Comparison of ENCODE assay signal across 25 cellular contexts in genomic region chr14:72906316-72906715, GRCh38. TPM values are rescaled to one million over a fixed set of nuclear protein-coding genes. Genes with fewer than 3 reads are reported as not detected.
DNase-seq lines count a peak whose midpoint lies in the region; ATAC-seq, FAIRE-seq and TF ChIP-seq lines count a peak whose summit lies in the region.
"Had no signal": no experiment of that assay in that cellular context is flagged by ENCODE, and none has a peak within 500 bp of the region (broad histone marks: within the 10 kb centered on the region; RNA-seq: fewer than 3 reads in every experiment).

No MANE protein-coding gene starts in this region.

- no peak overlapping the region for H3K4me3 ChIP-seq in astrocyte (ENCODE audit: insufficient read depth, low read depth, low read length)
- H3K4me3 ChIP-seq: hepatocyte, K562, left ventricle myocardium inferior, thoracic aorta had no signal

- no peaks in the 10 kb centered on the region for H3K27me3 ChIP-seq in astrocyte (ENCODE audit: insufficient read depth, low read length)
- H3K27me3 ChIP-seq: hepatocyte had no signal

- peaks cover 36% of the 10 kb centered on the region for H3K4me1 Mint-ChIP-seq in astrocyte (ENCODE audit: low read depth, unreplicated experiment)
- H3K4me1 Mint-ChIP-seq: activated naive CD8-positive, alpha-beta T cell treated with anti-CD3 and anti-CD28 coated beads for 36 hours had no signal

- peak overlapping the region; percentile 3 for H3K27ac Mint-ChIP-seq in astrocyte (ENCODE audit: unreplicated experiment)
- H3K27ac Mint-ChIP-seq: activated CD4-positive, alpha-beta T cell treated with anti-CD3 and anti-CD28 coated beads, Interleukin-2, amount 10 ng/mL, durations not matched to agents 24 days and 14 days; activated naive CD8-positive, alpha-beta T cell treated with anti-CD3 and anti-CD28 coated beads for 36 hours; B cell; naive thymus-derived CD8-positive, alpha-beta T cell had no signal

- FAIRE-seq in astrocyte (lab: Jason Lieb, UNC): no peak
- FAIRE-seq: K562 had no signal

- TF ChIP-seq CTCF in astrocyte (IDR thresholded peaks at IDR 0.05; ENCODE audit: insufficient read depth, low read depth, low read length): no peak

- H3K4me3 Mint-ChIP-seq in astrocyte (ENCODE audit: unreplicated experiment): no peak overlapping the region
- H3K4me3 Mint-ChIP-seq: activated CD4-positive, alpha-beta T cell treated with anti-CD3 and anti-CD28 coated beads, Interleukin-2, amount 10 ng/mL, durations not matched to agents 24 days and 14 days; activated naive CD8-positive, alpha-beta T cell treated with anti-CD3 and anti-CD28 coated beads for 36 hours; B cell; H9; naive thymus-derived CD8-positive, alpha-beta T cell had no signal

- H3K79me2 ChIP-seq in astrocyte (ENCODE audit: insufficient read depth, low read length): no peaks in the 10 kb centered on the region
- H3K79me2 ChIP-seq: hepatocyte had no signal

- H4K20me1 ChIP-seq in astrocyte (ENCODE audit: insufficient read depth, low read length): no peaks in the 10 kb centered on the region

- no peaks in the 10 kb centered on the region for H3K36me3 ChIP-seq in astrocyte (ENCODE audit: insufficient read depth, low read length)
- H3K36me3 ChIP-seq: left ventricle myocardium inferior, thoracic aorta had no signal

- H3K4me2 ChIP-seq in astrocyte (ENCODE audit: low read length): peak overlapping the region; percentile 77

- peaks cover 4% of the 10 kb centered on the region for H3K9me3 Mint-ChIP-seq in astrocyte (ENCODE audit: unreplicated experiment)
- H3K9me3 Mint-ChIP-seq: activated CD4-positive, alpha-beta T cell treated with anti-CD3 and anti-CD28 coated beads, Interleukin-2, amount 10 ng/mL, durations not matched to agents 24 days and 14 days; activated naive CD8-positive, alpha-beta T cell treated with anti-CD3 and anti-CD28 coated beads for 36 hours; H9; naive thymus-derived CD8-positive, alpha-beta T cell had no signal

- no peak for ATAC-seq in activated CD4-positive, CD25-positive, alpha-beta regulatory T cell treated with anti-CD3 and anti-CD28 coated beads, Interleukin-2, amount 50 U/mL, for 24 hours
- ATAC-seq: naive thymus-derived CD8-positive, alpha-beta T cell; right cardiac atrium had no signal

- H3K9ac ChIP-seq in astrocyte (ENCODE audit: low read length): no peak overlapping the region

- H3K36me3 Mint-ChIP-seq in astrocyte (ENCODE audit: low read depth, unreplicated experiment): no peaks in the 10 kb centered on the region
- H3K36me3 Mint-ChIP-seq: activated naive CD8-positive, alpha-beta T cell treated with anti-CD3 and anti-CD28 coated beads for 36 hours; naive thymus-derived CD8-positive, alpha-beta T cell had no signal

- H2AFZ ChIP-seq in astrocyte (ENCODE audit: low read depth, low read length): no peak overlapping the region
- H2AFZ ChIP-seq: hepatocyte had no signal

- DNase-seq in AG08395 (ENCODE audit: low spot score) (peak; percentile 74), HS-5 (ENCODE audit: low read depth) (peak; percentile 83), astrocyte (ENCODE audit: low read depth) (peak; percentile 93), iris pigment epithelial cell (ENCODE audit: low read depth) (peak; percentile 49), SKM-1 treated with dmso at 0.1 percent for 144 hours (lab: John Stamatoyannopoulos, UW; ENCODE audit: unreplicated experiment) (no peak), islet precursor cell (no peak), 8988T (no peak)
- DNase-seq: activated CD4-positive, alpha-beta T cell treated with anti-CD3 and anti-CD28 coated beads, Interleukin-2, amount 10 ng/mL, durations not matched to agents 24 days and 14 days; activated naive CD8-positive, alpha-beta T cell treated with anti-CD3 and anti-CD28 coated beads for 36 hours; activated T-cell treated with anti-CD3 and anti-CD28 coated beads, Interleukin-2, amount 50 U/mL, for 1 hour; cerebellar nuclear complex; DMS53; H9; left ventricle myocardium inferior; naive thymus-derived CD8-positive, alpha-beta T cell; NCI-H1417 treated with DMSO at 0.1 percent for 48 hours; right cardiac atrium; SIG-M5; stimulated activated CD4-positive, alpha-beta T cell treated with anti-CD3 and anti-CD28 coated beads, Interleukin-2, amount 100 ng/mL, for 48 hours; T1000 had no signal

- peaks cover 40% of the 10 kb centered on the region for H3K4me1 ChIP-seq in astrocyte (ENCODE audit: insufficient read depth, low read length)

- no peaks in the 10 kb centered on the region for H3K27me3 Mint-ChIP-seq in astrocyte (ENCODE audit: low read depth, unreplicated experiment)

- no peaks in the 10 kb centered on the region for H3K9me3 ChIP-seq in astrocyte (ENCODE audit: insufficient read depth, low read depth, low read length)
- H3K9me3 ChIP-seq: left ventricle myocardium inferior, thoracic aorta had no signal

- H3K27ac ChIP-seq in astrocyte (ENCODE audit: low read depth, low read length): peak overlapping the region; percentile 35

RNA-seq across cellular contexts. Expression of gene DPF3, which starts 12.4 kb away (rescaled TPM):
- 2.4 and 2.7 TPM in 2 replicates for total RNA-seq in astrocyte
- total RNA-seq: H9 had no signal

RNA-seq across cellular contexts. Expression of gene DCAF4, which starts 19.9 kb away (rescaled TPM):
- total RNA-seq in astrocyte: 33.5 and 34.3 TPM in 2 replicates

Comparison
In these comparisons a context has a peak if more than half of its experiments do, and no peak if none do; other contexts are left out.
1. DNase-seq: peak in AG08395 (single experiment), HS-5 (single experiment), astrocyte (single experiment) and iris pigment epithelial cell (single experiment); none in SKM-1 treated with dmso at 0.1 percent for 144 hours (single experiment), islet precursor cell (single experiment) and 8988T (single experiment).